1 cellular context compared by ENCODE assay signal in the genomic region with DNA sequence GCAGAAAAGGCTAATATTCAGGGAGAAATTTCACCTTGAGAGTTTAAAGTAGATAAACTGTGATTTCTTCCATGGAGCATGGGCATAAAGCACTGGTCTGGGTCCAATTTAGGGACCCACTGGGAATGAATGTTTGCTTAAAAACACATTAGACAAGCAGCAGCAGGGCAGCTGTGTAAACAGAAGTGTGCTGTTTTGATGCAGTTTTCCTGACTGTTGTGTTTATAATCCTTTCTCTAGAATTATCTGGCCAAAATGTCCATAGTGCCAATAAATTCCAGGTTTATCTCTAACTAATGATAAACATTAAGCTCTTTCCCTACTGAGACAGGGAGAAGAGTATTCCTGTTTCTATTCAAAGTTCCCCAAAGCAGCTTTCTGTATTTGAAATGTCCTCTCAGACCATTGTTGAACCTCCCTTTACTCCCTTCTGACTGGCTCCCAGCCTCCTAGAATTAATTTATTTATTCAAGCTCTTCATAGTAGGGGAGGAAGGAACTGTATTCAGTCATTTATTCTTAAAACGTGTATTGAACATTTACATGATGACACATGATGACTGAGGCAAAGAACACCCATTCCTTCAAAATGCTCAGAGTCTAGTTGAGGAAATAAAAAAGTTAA.
TF ChIP-seq lines count a peak whose summit lies in the region.

No MANE protein-coding gene starts in this region.

TF ChIP-seq in HepG2, 621 proteins besides CTCF, POLR2A, EP300 and RAD21 (continued from another document):
- no peak for TF ChIP-seq ZZZ3 (CRISPR knock-in tag; IDR thresholded peaks at IDR 0.05; ENCODE audit: borderline replicate concordance)
- TF ChIP-seq ZFYVE20 (CRISPR knock-in tag; IDR thresholded peaks at IDR 0.05; ENCODE audit: borderline replicate concordance, low read depth): no peak
- TF ChIP-seq SAP130 (CRISPR knock-in tag; IDR thresholded peaks at IDR 0.05; ENCODE audit: low read depth): peak; percentile 26
- TF ChIP-seq FOXP1 (IDR thresholded peaks at IDR 0.05): no peak
- peak; percentile 48; the same call in 1 of the 2 replicates for TF ChIP-seq FOXP1 (CRISPR knock-in tag; IDR thresholded peaks at IDR 0.05)
- TF ChIP-seq MIXL1 (CRISPR knock-in tag; IDR thresholded peaks at IDR 0.05): 0 out of 2 replicates have a peak, but pooled peaks have one; percentile 13
- TF ChIP-seq NR2F1 (CRISPR knock-in tag; IDR thresholded peaks at IDR 0.05): 0 out of 4 replicates have a peak, but pooled peaks of 1 of the 2 experiments have one; percentile 4
- TF ChIP-seq ZNF44 (CRISPR knock-in tag; IDR thresholded peaks at IDR 0.05): no peak
- TF ChIP-seq TCF12 (IDR thresholded peaks at IDR 0.05): no peak
- TF ChIP-seq TCF12 (CRISPR knock-in tag; IDR thresholded peaks at IDR 0.05): peak; percentile 70; the same call in 1 of the 2 replicates
- TF ChIP-seq HMG20A (CRISPR knock-in tag; IDR thresholded peaks at IDR 0.05; ENCODE audit: borderline replicate concordance): peak; percentile 41; the same call in 1 of the 2 replicates
- TF ChIP-seq ERF (CRISPR knock-in tag; IDR thresholded peaks at IDR 0.05): 0 out of 2 replicates have a peak, but pooled peaks have one; percentile 13
- TF ChIP-seq, protein P1, sequence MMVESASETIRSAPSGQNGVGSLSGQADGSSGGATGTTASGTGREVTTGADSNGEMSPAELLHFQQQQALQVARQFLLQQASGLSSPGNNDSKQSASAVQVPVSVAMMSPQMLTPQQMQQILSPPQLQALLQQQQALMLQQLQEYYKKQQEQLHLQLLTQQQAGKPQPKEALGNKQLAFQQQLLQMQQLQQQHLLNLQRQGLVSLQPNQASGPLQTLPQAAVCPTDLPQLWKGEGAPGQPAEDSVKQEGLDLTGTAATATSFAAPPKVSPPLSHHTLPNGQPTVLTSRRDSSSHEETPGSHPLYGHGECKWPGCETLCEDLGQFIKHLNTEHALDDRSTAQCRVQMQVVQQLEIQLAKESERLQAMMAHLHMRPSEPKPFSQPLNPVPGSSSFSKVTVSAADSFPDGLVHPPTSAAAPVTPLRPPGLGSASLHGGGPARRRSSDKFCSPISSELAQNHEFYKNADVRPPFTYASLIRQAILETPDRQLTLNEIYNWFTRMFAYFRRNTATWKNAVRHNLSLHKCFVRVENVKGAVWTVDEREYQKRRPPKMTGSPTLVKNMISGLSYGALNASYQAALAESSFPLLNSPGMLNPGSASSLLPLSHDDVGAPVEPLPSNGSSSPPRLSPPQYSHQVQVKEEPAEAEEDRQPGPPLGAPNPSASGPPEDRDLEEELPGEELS (CRISPR knock-in tag; IDR thresholded peaks at IDR 0.05): peak; percentile 54; the same call in 1 of the 2 replicates
- TF ChIP-seq CREM (IDR thresholded peaks at IDR 0.05): 0 out of 2 replicates have a peak, but pooled peaks have one; percentile 11
- TF ChIP-seq CREM (CRISPR knock-in tag; IDR thresholded peaks at IDR 0.05): no peak
- TF ChIP-seq ZNF446 (CRISPR knock-in tag; IDR thresholded peaks at IDR 0.05): no peak
- peak; percentile 15; the same call in 1 of the 2 replicates for TF ChIP-seq IRF2 (CRISPR knock-in tag; IDR thresholded peaks at IDR 0.05)
- TF ChIP-seq, protein P2, sequence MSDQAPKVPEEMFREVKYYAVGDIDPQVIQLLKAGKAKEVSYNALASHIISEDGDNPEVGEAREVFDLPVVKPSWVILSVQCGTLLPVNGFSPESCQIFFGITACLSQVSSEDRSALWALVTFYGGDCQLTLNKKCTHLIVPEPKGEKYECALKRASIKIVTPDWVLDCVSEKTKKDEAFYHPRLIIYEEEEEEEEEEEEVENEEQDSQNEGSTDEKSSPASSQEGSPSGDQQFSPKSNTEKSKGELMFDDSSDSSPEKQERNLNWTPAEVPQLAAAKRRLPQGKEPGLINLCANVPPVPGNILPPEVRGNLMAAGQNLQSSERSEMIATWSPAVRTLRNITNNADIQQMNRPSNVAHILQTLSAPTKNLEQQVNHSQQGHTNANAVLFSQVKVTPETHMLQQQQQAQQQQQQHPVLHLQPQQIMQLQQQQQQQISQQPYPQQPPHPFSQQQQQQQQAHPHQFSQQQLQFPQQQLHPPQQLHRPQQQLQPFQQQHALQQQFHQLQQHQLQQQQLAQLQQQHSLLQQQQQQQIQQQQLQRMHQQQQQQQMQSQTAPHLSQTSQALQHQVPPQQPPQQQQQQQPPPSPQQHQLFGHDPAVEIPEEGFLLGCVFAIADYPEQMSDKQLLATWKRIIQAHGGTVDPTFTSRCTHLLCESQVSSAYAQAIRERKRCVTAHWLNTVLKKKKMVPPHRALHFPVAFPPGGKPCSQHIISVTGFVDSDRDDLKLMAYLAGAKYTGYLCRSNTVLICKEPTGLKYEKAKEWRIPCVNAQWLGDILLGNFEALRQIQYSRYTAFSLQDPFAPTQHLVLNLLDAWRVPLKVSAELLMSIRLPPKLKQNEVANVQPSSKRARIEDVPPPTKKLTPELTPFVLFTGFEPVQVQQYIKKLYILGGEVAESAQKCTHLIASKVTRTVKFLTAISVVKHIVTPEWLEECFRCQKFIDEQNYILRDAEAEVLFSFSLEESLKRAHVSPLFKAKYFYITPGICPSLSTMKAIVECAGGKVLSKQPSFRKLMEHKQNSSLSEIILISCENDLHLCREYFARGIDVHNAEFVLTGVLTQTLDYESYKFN (CRISPR knock-in tag; conservative IDR thresholded peaks at IDR 0.05): peak; percentile 55
- TF ChIP-seq PHF21A (CRISPR knock-in tag; IDR thresholded peaks at IDR 0.05): peak; percentile 57
- TF ChIP-seq, protein P3, sequence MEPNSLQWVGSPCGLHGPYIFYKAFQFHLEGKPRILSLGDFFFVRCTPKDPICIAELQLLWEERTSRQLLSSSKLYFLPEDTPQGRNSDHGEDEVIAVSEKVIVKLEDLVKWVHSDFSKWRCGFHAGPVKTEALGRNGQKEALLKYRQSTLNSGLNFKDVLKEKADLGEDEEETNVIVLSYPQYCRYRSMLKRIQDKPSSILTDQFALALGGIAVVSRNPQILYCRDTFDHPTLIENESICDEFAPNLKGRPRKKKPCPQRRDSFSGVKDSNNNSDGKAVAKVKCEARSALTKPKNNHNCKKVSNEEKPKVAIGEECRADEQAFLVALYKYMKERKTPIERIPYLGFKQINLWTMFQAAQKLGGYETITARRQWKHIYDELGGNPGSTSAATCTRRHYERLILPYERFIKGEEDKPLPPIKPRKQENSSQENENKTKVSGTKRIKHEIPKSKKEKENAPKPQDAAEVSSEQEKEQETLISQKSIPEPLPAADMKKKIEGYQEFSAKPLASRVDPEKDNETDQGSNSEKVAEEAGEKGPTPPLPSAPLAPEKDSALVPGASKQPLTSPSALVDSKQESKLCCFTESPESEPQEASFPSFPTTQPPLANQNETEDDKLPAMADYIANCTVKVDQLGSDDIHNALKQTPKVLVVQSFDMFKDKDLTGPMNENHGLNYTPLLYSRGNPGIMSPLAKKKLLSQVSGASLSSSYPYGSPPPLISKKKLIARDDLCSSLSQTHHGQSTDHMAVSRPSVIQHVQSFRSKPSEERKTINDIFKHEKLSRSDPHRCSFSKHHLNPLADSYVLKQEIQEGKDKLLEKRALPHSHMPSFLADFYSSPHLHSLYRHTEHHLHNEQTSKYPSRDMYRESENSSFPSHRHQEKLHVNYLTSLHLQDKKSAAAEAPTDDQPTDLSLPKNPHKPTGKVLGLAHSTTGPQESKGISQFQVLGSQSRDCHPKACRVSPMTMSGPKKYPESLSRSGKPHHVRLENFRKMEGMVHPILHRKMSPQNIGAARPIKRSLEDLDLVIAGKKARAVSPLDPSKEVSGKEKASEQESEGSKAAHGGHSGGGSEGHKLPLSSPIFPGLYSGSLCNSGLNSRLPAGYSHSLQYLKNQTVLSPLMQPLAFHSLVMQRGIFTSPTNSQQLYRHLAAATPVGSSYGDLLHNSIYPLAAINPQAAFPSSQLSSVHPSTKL (CRISPR knock-in tag; IDR thresholded peaks at IDR 0.05): peak; percentile 19; the same call in 1 of the 2 replicates
- TF ChIP-seq, protein P4, sequence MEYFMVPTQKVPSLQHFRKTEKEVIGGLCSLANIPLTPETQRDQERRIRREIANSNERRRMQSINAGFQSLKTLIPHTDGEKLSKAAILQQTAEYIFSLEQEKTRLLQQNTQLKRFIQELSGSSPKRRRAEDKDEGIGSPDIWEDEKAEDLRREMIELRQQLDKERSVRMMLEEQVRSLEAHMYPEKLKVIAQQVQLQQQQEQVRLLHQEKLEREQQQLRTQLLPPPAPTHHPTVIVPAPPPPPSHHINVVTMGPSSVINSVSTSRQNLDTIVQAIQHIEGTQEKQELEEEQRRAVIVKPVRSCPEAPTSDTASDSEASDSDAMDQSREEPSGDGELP (IDR thresholded peaks at IDR 0.05; ENCODE audit: borderline replicate concordance, low read depth): peak; percentile 92
